9 cellular contexts compared by ENCODE assay signal in genomic region chr20:34562643-34563042, GRCh38. TPM values are rescaled to one million over a fixed set of nuclear protein-coding genes. Genes with fewer than 3 reads are reported as not detected.
DNase-seq lines count a peak whose midpoint lies in the region; ATAC-seq and TF ChIP-seq lines count a peak whose summit lies in the region.
"Had no signal": no experiment of that assay in that cellular context is flagged by ENCODE, and none has a peak within 500 bp of the region (broad histone marks: within the 10 kb centered on the region; RNA-seq: fewer than 3 reads in every experiment).

No MANE protein-coding gene starts in this region.

- H3K27me3 ChIP-seq in brain microvascular endothelial cell (replicated peaks): no peaks in the 10 kb centered on the region
- H3K27me3 ChIP-seq in ascending aorta: no peaks in the 10 kb centered on the region

- in situ Hi-C loops in brain microvascular endothelial cell (cut with HindIII; ENCODE audit: low pct_ligation_motif_present, low sequenced_read_pairs): no loop called here

- peaks cover 5 to 7% of the 10 kb centered on the region in 2 donors for H3K4me1 ChIP-seq in ascending aorta

- no peaks in the 10 kb centered on the region for H3K36me3 ChIP-seq in brain microvascular endothelial cell (replicated peaks)
- H3K36me3 ChIP-seq in ascending aorta: peaks cover 0 to 3% of the 10 kb centered on the region in 2 donors

- no peaks in the 10 kb centered on the region for H3K9me3 ChIP-seq in ascending aorta

- TF ChIP-seq CTCF in brain microvascular endothelial cell (IDR thresholded peaks at IDR 0.05; ENCODE audit: low read depth, low read length, missing control alignments): peak; percentile 73
- peak in 1 of 3 experiments; percentile 28 for TF ChIP-seq CTCF in ascending aorta (IDR thresholded peaks at IDR 0.05)

- intact Hi-C loops in ascending aorta (cut with DNase I): no loop called here

- no peak overlapping the region for H3K27ac ChIP-seq in brain microvascular endothelial cell
- no peak overlapping the region for H3K27ac ChIP-seq in ascending aorta

- DNase-seq in NCI-H2196 (lab: John Stamatoyannopoulos, UW; ENCODE audit: unreplicated experiment) (peak; percentile 11), NCI-H2196 treated with DMSO at 0.1 percent for 48 hours (lab: John Stamatoyannopoulos, UW; ENCODE audit: unreplicated experiment) (no peak), LHCN-M2 (ENCODE audit: low read depth) (peak; percentile 33), brain microvascular endothelial cell (no peak), putamen (ENCODE audit: low spot score) (peak; percentile 36), ascending aorta (ENCODE audit: low spot score in 2 of 2) (no peak)
- DNase-seq: AML-193 had no signal

- no peak for ATAC-seq in HG03460 (IDR thresholded peaks at IDR 0.05; ENCODE audit: unreplicated experiment)
- ATAC-seq in GM19397 (IDR thresholded peaks at IDR 0.05; ENCODE audit: unreplicated experiment): no peak

- H3K4me3 ChIP-seq in brain microvascular endothelial cell (ENCODE audit: low read depth, low read length) (no peak overlapping the region), ascending aorta (no peak overlapping the region)

RNA-seq across cellular contexts. Expression of gene MAP1LC3A, which starts 4.1 kb away (rescaled TPM):
- 41.0 and 44.2 TPM in 2 replicates for total RNA-seq in LHCN-M2 (2014; rRNA removed)
- 72.0 TPM for polyA plus RNA-seq in LHCN-M2 (2012)
- total RNA-seq in ascending aorta: 131 TPM

RNA-seq across cellular contexts. Expression of gene DYNLRB1, which starts 46.4 kb away (rescaled TPM):
- total RNA-seq in LHCN-M2 (2014; rRNA removed) (133 and 177 TPM in 2 replicates), ascending aorta (148 TPM)
- 493 TPM for polyA plus RNA-seq in LHCN-M2 (2012)

Comparison
In these comparisons a context has a peak if more than half of its experiments do, and no peak if none do; other contexts are left out.
1. DNase-seq: peak in NCI-H2196 (single experiment), LHCN-M2 (single experiment) and putamen (single experiment); none in NCI-H2196 treated with DMSO at 0.1 percent for 48 hours (single experiment), brain microvascular endothelial cell (single experiment) and ascending aorta (0 of 2).